1 cellular context compared by ENCODE assay signal in genomic region chr4:182089326-182089725, GRCh38.
TF ChIP-seq lines count a peak whose summit lies in the region.

No MANE protein-coding gene starts in this region.

TF ChIP-seq in liver, 16 proteins besides CTCF, POLR2A, EP300 and RAD21 (continued from another document):
- TF ChIP-seq, protein P1, sequence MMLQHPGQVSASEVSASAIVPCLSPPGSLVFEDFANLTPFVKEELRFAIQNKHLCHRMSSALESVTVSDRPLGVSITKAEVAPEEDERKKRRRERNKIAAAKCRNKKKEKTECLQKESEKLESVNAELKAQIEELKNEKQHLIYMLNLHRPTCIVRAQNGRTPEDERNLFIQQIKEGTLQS (IDR thresholded peaks at IDR 0.05), result no peak
- no peak for TF ChIP-seq JUND (IDR thresholded peaks at IDR 0.05)
- TF ChIP-seq FOXA1 (IDR thresholded peaks at IDR 0.05), result no peak
